In genomic region chr11:123206055-123206454, GRCh38 we compare ENCODE assay signal across 2 cellular contexts. TPM values are rescaled to one million over a fixed set of nuclear protein-coding genes. Genes with fewer than 3 reads are reported as not detected.
"Had no signal": no experiment of that assay in that cellular context is flagged by ENCODE, and none has a peak within 500 bp of the region (broad histone marks: within the 10 kb centered on the region; RNA-seq: fewer than 3 reads in every experiment).

No MANE protein-coding gene starts in this region.

RNA-seq across cellular contexts. Expression of gene CLMP, which starts 11.0 kb away (rescaled TPM):
- total RNA-seq: natural killer cell treated with Interleukin-12 subunit alpha and Interleukin-12 subunit beta and Interleukin-15 and Interleukin-18, amount 100 ng/mL, for 72 hours had no signal
- polyA plus RNA-seq: neural cell had no signal
